17 cellular contexts compared by ENCODE assay signal in genomic region chr15:60318236-60318867, GRCh38.
DNase-seq lines count a peak whose midpoint lies in the region; ATAC-seq and TF ChIP-seq lines count a peak whose summit lies in the region.
"Had no signal": no experiment of that assay in that cellular context is flagged by ENCODE, and none has a peak within 500 bp of the region (broad histone marks: within the 10 kb centered on the region; RNA-seq: fewer than 3 reads in every experiment).

No MANE protein-coding gene starts in this region.

- H4K20me1 ChIP-seq in neural progenitor cell (ENCODE audit: low read depth) = no peaks in the 10 kb centered on the region
- H4K20me1 ChIP-seq: BLaER1 had no signal

- no peak overlapping the region for H3K27ac Mint-ChIP-seq in neural progenitor cell

- H3K9ac ChIP-seq in neural progenitor cell = no peak overlapping the region
- H3K9ac ChIP-seq: BLaER1 had no signal

- H3K27ac ChIP-seq in neural progenitor cell = no peak overlapping the region
- no peak overlapping the region for H3K27ac ChIP-seq in psoas muscle
- H3K27ac ChIP-seq: 22Rv1, BLaER1 had no signal

- H3K27me3 Mint-ChIP-seq in neural progenitor cell (ENCODE audit: insufficient read depth, low read depth) = peaks cover 2% of the 10 kb centered on the region

- H3K4me1 ChIP-seq in neural progenitor cell (peaks cover 22% of the 10 kb centered on the region), psoas muscle (no peaks in the 10 kb centered on the region)
- H3K4me1 ChIP-seq: BLaER1 had no signal

- intact Hi-C loops in psoas muscle (cut with DNase I) = no loop called here

- peaks cover 24% of the 10 kb centered on the region for H3K4me1 Mint-ChIP-seq in neural progenitor cell

- H3K27me3 ChIP-seq in neural progenitor cell (no peaks in the 10 kb centered on the region), psoas muscle (ENCODE audit: insufficient read depth in 3 of 3, low read length in 2 of 3) (peaks cover 0 to 2% (median 0%) of the 10 kb centered on the region in 3 donors)
- H3K27me3 ChIP-seq: BLaER1 had no signal

- H3K9me3 ChIP-seq in neural progenitor cell (ENCODE audit: low read depth) = no peaks in the 10 kb centered on the region
- no peaks in the 10 kb centered on the region for H3K9me3 ChIP-seq in psoas muscle

- H3K4me3 ChIP-seq in neural progenitor cell (no peak overlapping the region), psoas muscle (no peak overlapping the region)
- H3K4me3 ChIP-seq: BLaER1 had no signal

- no peaks in the 10 kb centered on the region for H3K9me3 Mint-ChIP-seq in neural progenitor cell

- H3K36me3 Mint-ChIP-seq in neural progenitor cell = no peaks in the 10 kb centered on the region

- TF ChIP-seq CTCF in neural progenitor cell (IDR thresholded peaks at IDR 0.05) (no peak), psoas muscle (IDR thresholded peaks at IDR 0.05) (no peak)

- H3K79me2 ChIP-seq in neural progenitor cell (ENCODE audit: low read depth) = no peaks in the 10 kb centered on the region

- 88 to 92% (median 89%) methylated on average over 3 of the region's 3 CpGs for WGBS in psoas muscle, 3 donors

- peak overlapping the region; percentile 15 for H3K4me2 ChIP-seq in neural progenitor cell
- H3K4me2 ChIP-seq: BLaER1 had no signal

- H2AFZ ChIP-seq in neural progenitor cell (replicated peaks) = no peak overlapping the region

- DNase-seq in DMS153 (lab: John Stamatoyannopoulos, UW) = peak; percentile 18
- no peak for DNase-seq in DMS153 treated with DMSO at 0.1 percent for 48 hours (lab: John Stamatoyannopoulos, UW; ENCODE audit: unreplicated experiment)
- DNase-seq in COLO829 (ENCODE audit: low spot score) = peak; percentile 25
- DNase-seq in SK-MEL-5 (ENCODE audit: low read depth, low spot score) = peak; percentile 79
- DNase-seq in neural progenitor cell (ENCODE audit: low spot score) = peak; percentile 51
- DNase-seq in OCI-M2 (lab: John Stamatoyannopoulos, UW; ENCODE audit: unreplicated experiment) = no peak
- DNase-seq in psoas muscle = no peak
- DNase-seq: AML-193, Calu3, DND-41, GDM1, HCEC 1CT, IMR-90, KBM-7 had no signal

- in situ Hi-C loops in SK-MEL-5 (cut with HindIII; ENCODE audit: low pct_unique_long_range_greater_than_20kb, low sequenced_read_pairs) = no loop called here

- no peak for ATAC-seq in GM21786 (IDR thresholded peaks at IDR 0.05; ENCODE audit: unreplicated experiment)
- ATAC-seq in psoas muscle = no peak

- H3F3A ChIP-seq in neural progenitor cell (ENCODE audit: low read depth) = peaks cover 2% of the 10 kb centered on the region

- H3K36me3 ChIP-seq in neural progenitor cell = no peaks in the 10 kb centered on the region
- H3K36me3 ChIP-seq in psoas muscle (ENCODE audit: insufficient read depth in 1 of 2, low read depth in 1 of 2) = no peaks in the 10 kb centered on the region
- H3K36me3 ChIP-seq: BLaER1 had no signal

- H3K4me3 Mint-ChIP-seq in neural progenitor cell = no peak overlapping the region

Comparison
In these comparisons a context has a peak if more than half of its experiments do, and no peak if none do; other contexts are left out.
1. DNase-seq: peak in DMS153 (single experiment), COLO829 (single experiment), SK-MEL-5 (single experiment) and neural progenitor cell (single experiment); none in DMS153 treated with DMSO at 0.1 percent for 48 hours (single experiment), OCI-M2 (single experiment) and psoas muscle (0 of 2).